ENCODE assay signal across 10 cellular contexts in genomic region chr1:1291023-1291528, GRCh38. TPM values are rescaled to one million over a fixed set of nuclear protein-coding genes. Genes with fewer than 3 reads are reported as not detected.
DNase-seq lines count a peak whose midpoint lies in the region; ATAC-seq lines count a peak whose summit lies in the region.
"Had no signal": no experiment of that assay in that cellular context is flagged by ENCODE, and none has a peak within 500 bp of the region (broad histone marks: within the 10 kb centered on the region; RNA-seq: fewer than 3 reads in every experiment).

No MANE protein-coding gene starts in this region.

- no peak overlapping the region for H3K4me2 ChIP-seq in trophoblast cell (ENCODE audit: low read length)

- DNase-seq in DMS 273 (lab: John Stamatoyannopoulos, UW; ENCODE audit: unreplicated experiment), result peak; percentile 70
- no peak for DNase-seq in DMS 273 treated with DMSO at 0.1 percent for 48 hours (lab: John Stamatoyannopoulos, UW)
- DNase-seq in NCI-H226, result peak; percentile 63
- no peak for DNase-seq in trophoblast cell
- no peak for DNase-seq in activated gamma-delta T cell treated with Interleukin-2 at 50 U/mL for 16 hours
- no peak for DNase-seq in stimulated activated CD4-positive, alpha-beta T cell treated with anti-CD3 and anti-CD28 coated beads, Interleukin-4, amount 100 ng/mL, for 4 hours
- DNase-seq: esophagus squamous epithelium had no signal

- no peak overlapping the region for H3K4me3 ChIP-seq in trophoblast cell (ENCODE audit: low read depth, low read length)
- H3K4me3 ChIP-seq: esophagus squamous epithelium, thoracic aorta had no signal

- no peak overlapping the region for H3K9ac ChIP-seq in trophoblast cell (ENCODE audit: low read length)

- H3K18ac ChIP-seq in trophoblast cell (ENCODE audit: low read length), result no peak overlapping the region

- H4K91ac ChIP-seq in trophoblast cell (ENCODE audit: low read depth, low read length), result no peak overlapping the region

- H4K12ac ChIP-seq in trophoblast cell (ENCODE audit: low read depth, low read length), result peak overlapping the region; percentile 9

- H2BK120ac ChIP-seq in trophoblast cell (ENCODE audit: insufficient read depth, low read length, poor library complexity), result no peak overlapping the region

- WGBS in trophoblast cell (ENCODE audit: extremely low coverage, insufficient coverage, insufficient read length), result no CpG with 5 or more reads among the region's 28 CpGs

- H2AFZ ChIP-seq in trophoblast cell (ENCODE audit: insufficient read depth, low read length, poor library complexity), result no peak overlapping the region

- H3K36me3 ChIP-seq in trophoblast cell (ENCODE audit: control insufficient read depth in 1 of 2, insufficient read depth in 2 of 2, low read length in 2 of 2), result peaks cover 20 to 28% of the 10 kb centered on the region in 2 experiments
- H3K36me3 ChIP-seq: thoracic aorta had no signal

- no peaks in the 10 kb centered on the region for H3K27me3 ChIP-seq in trophoblast cell (ENCODE audit: insufficient read depth, low read length)

- no peak overlapping the region for H2BK12ac ChIP-seq in trophoblast cell (ENCODE audit: low read length)

- H4K8ac ChIP-seq in trophoblast cell (ENCODE audit: low read depth, low read length), result no peak overlapping the region

- H3K27ac ChIP-seq in cingulate gyrus (ENCODE audit: low read depth, low read length), result peak overlapping the region; percentile 47
- no peak overlapping the region for H3K27ac ChIP-seq in trophoblast cell (ENCODE audit: low read depth, low read length)
- H3K27ac ChIP-seq: esophagus squamous epithelium, thoracic aorta had no signal

- H3K79me1 ChIP-seq in trophoblast cell (ENCODE audit: low read length), result no peaks in the 10 kb centered on the region

- H2BK5ac ChIP-seq in trophoblast cell (ENCODE audit: low read depth, low read length, poor library complexity), result no peak overlapping the region

- no peak for ATAC-seq in GM18868 (IDR thresholded peaks at IDR 0.05; ENCODE audit: unreplicated experiment)

- H3K4ac ChIP-seq in trophoblast cell (ENCODE audit: low read depth, low read length), result no peak overlapping the region

- no peak overlapping the region for H3K23ac ChIP-seq in trophoblast cell (ENCODE audit: low read length)

- no peak overlapping the region for H3K14ac ChIP-seq in trophoblast cell (ENCODE audit: low read length)

- no peak overlapping the region for H2AK5ac ChIP-seq in trophoblast cell (ENCODE audit: low read length)

- H3K9me3 ChIP-seq in trophoblast cell (ENCODE audit: insufficient read depth, low read depth, low read length), result peaks cover 2% of the 10 kb centered on the region
- H3K9me3 ChIP-seq: esophagus squamous epithelium, thoracic aorta had no signal

- H3K4me1 ChIP-seq in trophoblast cell (ENCODE audit: control insufficient read depth in 1 of 2, insufficient read depth in 2 of 2, low read length in 2 of 2), result no peaks in the 10 kb centered on the region

- H3K79me2 ChIP-seq in trophoblast cell (ENCODE audit: control insufficient read depth, insufficient read depth, low read length, poor library complexity), result no peaks in the 10 kb centered on the region

RNA-seq across cellular contexts. Expression of gene SCNN1D, which starts 10.8 kb away (rescaled TPM):
- 0.47 and 0.72 TPM in 2 replicates for polyA plus RNA-seq in trophoblast cell (2013)

RNA-seq across cellular contexts. Expression of gene ACAP3, which starts 16.7 kb away (rescaled TPM):
- 29.9 and 32.2 TPM in 2 replicates for polyA plus RNA-seq in trophoblast cell (2013)

RNA-seq across cellular contexts. Expression of gene PUSL1, which starts 17.3 kb away (rescaled TPM):
- polyA plus RNA-seq in trophoblast cell (2013), result 29.8 and 34.5 TPM in 2 replicates

RNA-seq across cellular contexts. Expression of gene UBE2J2, which starts 17.4 kb away (rescaled TPM):
- 54.3 and 55.1 TPM in 2 replicates for polyA plus RNA-seq in trophoblast cell (2013)

RNA-seq across cellular contexts. Expression of gene INTS11, which starts 33.4 kb away (rescaled TPM):
- 86.5 and 92.0 TPM in 2 replicates for polyA plus RNA-seq in trophoblast cell (2013)

Comparison
In these comparisons a context has a peak if more than half of its experiments do, and no peak if none do; other contexts are left out.
1. DNase-seq: peak in DMS 273 (single experiment) and NCI-H226 (single experiment); none in DMS 273 treated with DMSO at 0.1 percent for 48 hours (single experiment), trophoblast cell (0 of 2), activated gamma-delta T cell treated with Interleukin-2 at 50 U/mL for 16 hours (single experiment) and stimulated activated CD4-positive, alpha-beta T cell treated with anti-CD3 and anti-CD28 coated beads, Interleukin-4, amount 100 ng/mL, for 4 hours (0 of 2).